23 cellular contexts compared by ENCODE assay signal in the genomic region with DNA sequence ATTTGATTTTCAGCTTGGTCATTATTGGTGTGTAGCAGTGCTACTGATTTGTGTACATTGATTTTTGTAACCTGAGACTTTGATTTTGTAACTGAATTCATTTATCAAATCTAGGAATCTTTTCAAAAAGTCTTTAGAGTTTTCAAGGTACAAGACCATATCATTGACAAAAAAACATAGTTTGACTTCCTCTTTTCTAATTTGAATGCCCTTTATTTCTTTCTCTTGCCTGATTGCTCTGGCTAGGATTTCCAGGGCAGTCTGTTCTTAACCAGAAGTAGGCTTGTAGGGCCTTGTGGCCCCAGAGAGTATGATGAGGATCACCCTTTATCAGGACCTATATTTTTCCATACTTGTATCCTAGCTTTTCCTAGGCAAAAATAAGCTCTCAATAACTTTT.
"Had no signal": no experiment of that assay in that cellular context is flagged by ENCODE, and none has a peak within 500 bp of the region (broad histone marks: within the 10 kb centered on the region; RNA-seq: fewer than 3 reads in every experiment).

No MANE protein-coding gene starts in this region.

- ATAC-seq: HepG2 had no signal

- H3K4me1 ChIP-seq: SJSA1 had no signal

- H3K27me3 ChIP-seq: SJSA1 had no signal

- H3K36me3 ChIP-seq: SJSA1 had no signal

- FAIRE-seq: HepG2, RCC 7860 had no signal

- DNase-seq: IMR-90, Kasumi-1, KG1, MM.1S, NCI-H1092 treated with DMSO at 0.1 percent for 48 hours, NCI-H1436, NCI-H187, NCI-H2029, NCI-H2081 treated with DMSO at 0.1 percent for 48 hours, NCI-H2171, NCI-H226, NCI-H446, NCI-H510A, NCI-H524 treated with DMSO at 0.1 percent for 48 hours, NCI-H69, NCI-H774, Right ventricle myocardium superior, RPMI8226, SIG-M5 had no signal

- H3K27ac ChIP-seq: SJSA1, SK-N-MC had no signal

- H3K9me3 ChIP-seq: SJSA1 had no signal

- H3K4me3 ChIP-seq: SJSA1, SK-N-MC had no signal
